ENCODE assay signal across 18 cellular contexts in genomic region chr15:60387321-60387720, GRCh38. TPM values are rescaled to one million over a fixed set of nuclear protein-coding genes. Genes with fewer than 3 reads are reported as not detected.
DNase-seq lines count a peak whose midpoint lies in the region; FAIRE-seq and TF ChIP-seq lines count a peak whose summit lies in the region.
"Had no signal": no experiment of that assay in that cellular context is flagged by ENCODE, and none has a peak within 500 bp of the region (broad histone marks: within the 10 kb centered on the region; RNA-seq: fewer than 3 reads in every experiment).

No MANE protein-coding gene starts in this region.

- peaks cover 61% of the 10 kb centered on the region for H3F3A ChIP-seq in smooth muscle cell (ENCODE audit: low read depth)

- intact Hi-C loops in posterior vena cava (cut with DNase I) (no loop called here), esophagus muscularis mucosa (cut with DNase I) (no loop called here)

- no peak overlapping the region for H2AFZ ChIP-seq in smooth muscle cell (ENCODE audit: low read depth)

- H3K27ac ChIP-seq in SK-N-MC (peak overlapping the region; percentile 13; the same call in 1 of the 2 replicates), smooth muscle cell (ENCODE audit: low read depth) (peak overlapping the region; percentile 99), esophagus muscularis mucosa (replicated peaks in 1 of 4) (no peak overlapping the region)
- H3K27ac ChIP-seq: lower lobe of right lung had no signal

- no peak for TF ChIP-seq EP300 in esophagus muscularis mucosa (IDR thresholded peaks at IDR 0.05)

- H3K79me2 ChIP-seq in smooth muscle cell (ENCODE audit: low read depth) = peaks cover 100% of the 10 kb centered on the region

- H3K9ac ChIP-seq in SK-N-MC (ENCODE audit: insufficient read length) (no peak overlapping the region), smooth muscle cell (ENCODE audit: low read depth) (no peak overlapping the region)

- WGBS in smooth muscle cell (ENCODE audit: low lambda C conversion rate) = 86% methylated on average over 1 of the region's 1 CpG
- WGBS in esophagus muscularis mucosa = 88% methylated on average over 1 of the region's 1 CpG

- peak; percentile 35 for FAIRE-seq in GM12891 (lab: Jason Lieb, UNC)
- FAIRE-seq: G401.6, GM18507, H54 had no signal

- no peak for TF ChIP-seq CTCF in smooth muscle cell (IDR thresholded peaks at IDR 0.05; ENCODE audit: borderline replicate concordance, insufficient read depth, poor library complexity, severe bottlenecking)
- no peak for TF ChIP-seq CTCF in esophagus muscularis mucosa (IDR thresholded peaks at IDR 0.05)

- H3K36me3 ChIP-seq in SK-N-MC (ENCODE audit: insufficient read depth, low read length) (peaks cover 76% of the 10 kb centered on the region), smooth muscle cell (ENCODE audit: low read depth) (peaks cover 9% of the 10 kb centered on the region), esophagus muscularis mucosa (peaks cover 0 to 34% (median 7%) of the 10 kb centered on the region in 4 donors)

- no peak overlapping the region for H3K4me3 ChIP-seq in SK-N-MC
- no peak overlapping the region for H3K4me3 ChIP-seq in smooth muscle cell
- no peak overlapping the region for H3K4me3 ChIP-seq in esophagus muscularis mucosa
- H3K4me3 ChIP-seq: ascending aorta, gastroesophageal sphincter, lower lobe of right lung had no signal

- H3K4me1 ChIP-seq in smooth muscle cell (ENCODE audit: low read depth) = peaks cover 24% of the 10 kb centered on the region
- peaks cover 49 to 76% (median 74%) of the 10 kb centered on the region in 4 donors for H3K4me1 ChIP-seq in esophagus muscularis mucosa

- DNase-seq in GM12891 (ENCODE audit: insufficient read length, low spot score) (no peak), SK-N-MC (ENCODE audit: low read depth, low spot score) (no peak), fibroblast of peridontal ligament (ENCODE audit: extremely low read depth) (peak; percentile 3), smooth muscle cell (lab: John Stamatoyannopoulos, UW; ENCODE audit: unreplicated experiment) (no peak), posterior vena cava (ENCODE audit: low spot score) (no peak), esophagus muscularis mucosa (ENCODE audit: extremely low spot score) (no peak), NCI-H510A (lab: John Stamatoyannopoulos, UW) (no peak)
- DNase-seq: activated T-cell treated with anti-CD3 and anti-CD28 coated beads, Interleukin-2, amount 50 U/mL, for 48 hours; CD4-positive, alpha-beta memory T cell; DMS153; lower lobe of right lung; NCI-H1417; stimulated activated naive CD8-positive, alpha-beta T cell treated with anti-CD3 and anti-CD28 coated beads, Interleukin-15, amount 100 ng/mL, for 72 hours had no signal

- TF ChIP-seq POLR2A in GM12891 (IDR thresholded peaks at IDR 0.05; ENCODE audit: low read depth, low read length) (no peak), esophagus muscularis mucosa (IDR thresholded peaks at IDR 0.05; ENCODE audit: low read depth) (no peak)

- peaks cover 100% of the 10 kb centered on the region for H4K20me1 ChIP-seq in smooth muscle cell (ENCODE audit: low read depth)

- H3K27me3 ChIP-seq in smooth muscle cell (ENCODE audit: low read depth) = no peaks in the 10 kb centered on the region
- no peaks in the 10 kb centered on the region for H3K27me3 ChIP-seq in esophagus muscularis mucosa
- H3K27me3 ChIP-seq: ascending aorta, gastroesophageal sphincter had no signal

- H3K4me2 ChIP-seq in smooth muscle cell = peak overlapping the region; percentile 44

- H3K9me3 ChIP-seq in SK-N-MC (ENCODE audit: low read depth, low read length) (no peaks in the 10 kb centered on the region), smooth muscle cell (replicated peaks; ENCODE audit: low read depth) (no peaks in the 10 kb centered on the region), esophagus muscularis mucosa (no peaks in the 10 kb centered on the region)
- H3K9me3 ChIP-seq: ascending aorta, gastroesophageal sphincter, lower lobe of right lung had no signal

TF ChIP-seq in GM12891, 5 proteins besides CTCF, POLR2A, EP300 and RAD21:
- TF ChIP-seq PAX5 (IDR thresholded peaks at IDR 0.05; ENCODE audit: insufficient read depth, low read length, severe bottlenecking) (no peak), POU2F2 (IDR thresholded peaks at IDR 0.05; ENCODE audit: low read depth, low read length) (no peak), POLR2AphosphoS5 (IDR thresholded peaks at IDR 0.05; ENCODE audit: low read depth, low read length) (no peak)

RNA-seq across cellular contexts. Expression of gene ANXA2, which starts 10.5 kb away (rescaled TPM):
- polyA plus RNA-seq in GM12891 (2012; ENCODE audit: low read depth, missing spikeins) = 59.1 TPM
- total RNA-seq in smooth muscle cell (2,380 and 2,477 TPM in 2 replicates), posterior vena cava (1,000 to 10,000 TPM in 1 of 2 donors, 100 to 1,000 TPM in 1; 815 to 1,045 TPM), esophagus muscularis mucosa (100 to 1,000 TPM; 333 to 606 (median 406) TPM)
- polyA plus RNA-seq in smooth muscle cell = 2,665 and 3,194 TPM in 2 replicates

Comparison
In these comparisons a context has a peak if more than half of its experiments do, and no peak if none do; other contexts are left out.
1. H3K27ac ChIP-seq: peak in SK-N-MC (single experiment) and smooth muscle cell (single experiment); none in esophagus muscularis mucosa (0 of 4).